In genomic region chr14:60327447-60328331, GRCh38 we compare ENCODE assay signal across 8 cellular contexts.
DNase-seq lines count a peak whose midpoint lies in the region; ATAC-seq and TF ChIP-seq lines count a peak whose summit lies in the region.

No MANE protein-coding gene starts in this region.

- no peaks in the 10 kb centered on the region for H3K36me3 ChIP-seq in ectodermal cell (ENCODE audit: control insufficient read depth, insufficient read depth, low read length)
- no peaks in the 10 kb centered on the region for H3K36me3 ChIP-seq in muscle layer of duodenum (ENCODE audit: control insufficient read depth in 1 of 2, insufficient read depth in 2 of 2, low read length in 2 of 2)
- H3K36me3 ChIP-seq in suprapubic skin, result no peaks in the 10 kb centered on the region

- TF ChIP-seq CTCF in activated B cell treated with CpG ODN at 0.5 μM for 24 hours (IDR thresholded peaks at IDR 0.05) (no peak), suprapubic skin (IDR thresholded peaks at IDR 0.05) (no peak)

- peak overlapping the region; percentile 92 for H3K4me3 Mint-ChIP-seq in activated B cell treated with CpG ODN at 0.5 μM for 24 hours

- no peak overlapping the region for H3K27ac ChIP-seq in ectodermal cell (ENCODE audit: insufficient read depth, low read depth, low read length, poor library complexity, severe bottlenecking)
- H3K27ac ChIP-seq in muscle layer of duodenum (ENCODE audit: low read length), result no peak overlapping the region
- H3K27ac ChIP-seq in suprapubic skin, result no peak overlapping the region

- H3K4me1 ChIP-seq in ectodermal cell (ENCODE audit: control insufficient read depth, insufficient read depth, low read length) (peaks cover 5% of the 10 kb centered on the region), muscle layer of duodenum (ENCODE audit: control insufficient read depth in 1 of 2, insufficient read depth in 2 of 2, low read length in 2 of 2) (peaks cover 5 to 10% of the 10 kb centered on the region in 2 donors), suprapubic skin (peaks cover 22% of the 10 kb centered on the region)

- H3K27ac Mint-ChIP-seq in activated B cell treated with CpG ODN at 0.5 μM for 24 hours, result peak overlapping the region; percentile 92

- peak; percentile 63 for ATAC-seq in GM21529 (IDR thresholded peaks at IDR 0.05; ENCODE audit: unreplicated experiment)
- ATAC-seq in activated B cell treated with CpG ODN at 0.5 μM for 24 hours (ENCODE audit: low read depth), result peak; percentile 83

- POLR2A ChIA-PET in activated B cell treated with CpG ODN at 0.5 μM for 24 hours (lab: Charles Lee), result interaction anchor here (0.6 to 3.6 kb wide), 5 partner anchors 17 to 1435 kb away, joined by 3 to 56 read pairs (median 3); partner anchors contain the start of genes PPM1A and SNAPC1

- H3K4me1 Mint-ChIP-seq in activated B cell treated with CpG ODN at 0.5 μM for 24 hours, result peaks cover 26% of the 10 kb centered on the region

- H3K27me3 Mint-ChIP-seq in activated B cell treated with CpG ODN at 0.5 μM for 24 hours, result peaks cover 7% of the 10 kb centered on the region

- CTCF ChIA-PET in activated B cell treated with CpG ODN at 0.5 μM for 24 hours (lab: Charles Lee), result interaction anchor here (1.0 to 1.7 kb wide), 6 partner anchors 16 to 162 kb away, joined by 3 to 5 read pairs (median 4); partner anchors contain the start of genes DHRS7 and PPM1A

- DNase-seq in GM03348 (ENCODE audit: low spot score) (peak; percentile 40), Kasumi-1 (lab: John Stamatoyannopoulos, UW) (peak; percentile 45 to 59), activated B cell treated with CpG ODN at 0.5 μM for 24 hours (peak; percentile 58), suprapubic skin (ENCODE audit: low spot score in 2 of 2) (no peak), middle frontal gyrus (ENCODE audit: extremely low spot score, low spot score) (no peak)

- H3K4me3 ChIP-seq in ectodermal cell (ENCODE audit: insufficient read depth, low read depth, low read length) (peak overlapping the region; percentile 33), muscle layer of duodenum (ENCODE audit: low read depth in 1 of 2, low read length in 2 of 2) (peak overlapping the region; percentile 52 to 62), suprapubic skin (peak overlapping the region; percentile 47)

- H3K9me3 Mint-ChIP-seq in activated B cell treated with CpG ODN at 0.5 μM for 24 hours, result no peaks in the 10 kb centered on the region

- peaks cover 6% of the 10 kb centered on the region for H3K36me3 Mint-ChIP-seq in activated B cell treated with CpG ODN at 0.5 μM for 24 hours (ENCODE audit: low read depth)

- intact Hi-C loops in activated B cell treated with CpG ODN at 0.5 μM for 24 hours (cut with micrococcal nuclease), result loop anchor here (1.0 to 10.0 kb wide), 4 partner anchors 79 to 395 kb away; partner anchors contain the start of genes PCNX4 and SIX4

- no peak for TF ChIP-seq EP300 in suprapubic skin (IDR thresholded peaks at IDR 0.05)

- H3K27me3 ChIP-seq in ectodermal cell (ENCODE audit: control insufficient read depth, insufficient read depth, low read length, poor library complexity, severe bottlenecking) (peaks cover 41% of the 10 kb centered on the region), muscle layer of duodenum (ENCODE audit: low read depth, low read length) (no peaks in the 10 kb centered on the region), suprapubic skin (peaks cover 40% of the 10 kb centered on the region)

- no peak for TF ChIP-seq POLR2A in suprapubic skin (IDR thresholded peaks at IDR 0.05)

- WGBS in ectodermal cell, 2 experiments, result 25% methylated on average over 58 of the region's 58 CpGs
- 16% methylated on average over 29 of the region's 58 CpGs for WGBS in suprapubic skin

- H3K9me3 ChIP-seq in ectodermal cell (ENCODE audit: control insufficient read depth, low read length), result no peaks in the 10 kb centered on the region
- no peaks in the 10 kb centered on the region for H3K9me3 ChIP-seq in muscle layer of duodenum (ENCODE audit: control insufficient read depth in 1 of 2, low read length in 2 of 2)
- no peaks in the 10 kb centered on the region for H3K9me3 ChIP-seq in suprapubic skin

Comparison
In these comparisons a context has a peak if more than half of its experiments do, and no peak if none do; other contexts are left out.
1. DNase-seq: peak in GM03348 (single experiment), Kasumi-1 (2 of 2) and activated B cell treated with CpG ODN at 0.5 μM for 24 hours (single experiment); none in suprapubic skin (0 of 2) and middle frontal gyrus (single experiment).
2. Peak in every context shown above with its lines, with median percentiles within 50 percentile points of each other: H3K4me3 ChIP-seq.